Comparison of ENCODE assay signal across 26 cellular contexts in the genomic region with DNA sequence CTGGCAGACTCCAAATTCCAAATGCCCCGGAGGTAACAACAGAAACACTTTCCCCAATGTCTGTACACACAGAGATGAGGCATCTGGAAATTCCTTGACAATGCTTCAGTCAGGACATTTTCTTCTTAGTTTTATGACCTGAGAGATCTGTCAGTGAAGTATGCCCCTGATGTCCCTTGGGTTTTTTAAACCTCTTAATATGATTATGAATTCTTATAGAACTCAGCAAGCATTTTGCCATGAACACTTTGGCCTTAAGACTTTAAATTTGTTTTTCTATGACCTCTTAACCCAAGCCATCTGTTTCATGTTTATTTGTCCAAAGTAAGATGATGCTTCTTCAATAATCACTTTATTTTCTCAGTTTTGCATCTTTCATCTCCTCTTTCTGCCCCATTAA.
"Had no signal": no experiment of that assay in that cellular context is flagged by ENCODE, and none has a peak within 500 bp of the region (broad histone marks: within the 10 kb centered on the region; RNA-seq: fewer than 3 reads in every experiment).

No MANE protein-coding gene starts in this region.

- H3K4me1 ChIP-seq: left lung, lower lobe of right lung, right atrium auricular region, right lobe of liver, tibial nerve, upper lobe of left lung, vagina had no signal

- H3K4me1 Mint-ChIP-seq: naive thymus-derived CD8-positive, alpha-beta T cell; nephron; neural crest cell; stimulated activated memory B cell treated with anti-CD40 and anti-IgM and Interleukin-4, amounts not matched to agents 10 μg/mL and 1 μg/mL and 100 μg/mL, for 72 hours; stimulated activated naive CD8-positive, alpha-beta T cell treated with anti-CD3 and anti-CD28 coated beads, Interleukin-15, amount 100 ng/mL, for 72 hours had no signal

- H3K36me3 ChIP-seq: left lung, lower lobe of right lung, right atrium auricular region, right lobe of liver, tibial nerve, upper lobe of left lung, vagina had no signal

- DNase-seq: hippocampal formation; kidney; left colon; left lung; lower lobe of right lung; mammary epithelial cell; mesenchymal stem cell; naive thymus-derived CD8-positive, alpha-beta T cell; nucleus accumbens; right lobe of liver; stimulated activated CD4-positive, alpha-beta T cell treated with anti-CD3 and anti-CD28 coated beads, Interleukin-1b, Interleukin-23, amount 100 ng/mL, for 48 hours; stimulated activated CD4-positive, alpha-beta T cell treated with anti-CD3 and anti-CD28 coated beads, Interleukin-2, amount 100 ng/mL, for 48 hours; stimulated activated CD4-positive, alpha-beta T cell treated with anti-CD3 and anti-CD28 coated beads, Interleukin-4, amount 100 ng/mL, for 4 hours; stimulated activated CD8-positive, alpha-beta memory T cell treated with anti-CD3 and anti-CD28 coated beads, Interleukin-4, amount 100 ng/mL, for 48 hours; stimulated activated naive CD4-positive, alpha-beta T cell treated with Interleukin-2 at 50 U/mL for 16 hours; stimulated activated naive CD8-positive, alpha-beta T cell treated with anti-CD3 and anti-CD28 coated beads, Interleukin-15, amount 100 ng/mL, for 72 hours; substantia nigra; upper lobe of left lung had no signal

- ATAC-seq: left colon; left lung; lower lobe of right lung; naive thymus-derived CD8-positive, alpha-beta T cell; right lobe of liver; stimulated activated memory B cell treated with anti-CD40 and anti-IgM and Interleukin-4, amounts not matched to agents 10 μg/mL and 1 μg/mL and 100 μg/mL, for 72 hours; stimulated activated naive CD8-positive, alpha-beta T cell treated with anti-CD3 and anti-CD28 coated beads, Interleukin-15, amount 100 ng/mL, for 72 hours had no signal

- H3K36me3 Mint-ChIP-seq: naive thymus-derived CD8-positive, alpha-beta T cell; stimulated activated memory B cell treated with anti-CD40 and anti-IgM and Interleukin-4, amounts not matched to agents 10 μg/mL and 1 μg/mL and 100 μg/mL, for 72 hours had no signal

- H3K4me2 ChIP-seq: smooth muscle cell had no signal

- H3K9me3 ChIP-seq: left lung, lower lobe of right lung, right atrium auricular region, right lobe of liver, tibial nerve, upper lobe of left lung, vagina had no signal

- H3K27ac Mint-ChIP-seq: naive thymus-derived CD8-positive, alpha-beta T cell; nephron; progenitor cell of endocrine pancreas; stimulated activated memory B cell treated with anti-CD40 and anti-IgM and Interleukin-4, amounts not matched to agents 10 μg/mL and 1 μg/mL and 100 μg/mL, for 72 hours; stimulated activated naive CD8-positive, alpha-beta T cell treated with anti-CD3 and anti-CD28 coated beads, Interleukin-15, amount 100 ng/mL, for 72 hours had no signal

- H3K4me3 ChIP-seq: left lung, lower lobe of right lung, right atrium auricular region, right lobe of liver, smooth muscle cell, tibial nerve, upper lobe of left lung, vagina had no signal

- H3K4me3 Mint-ChIP-seq: naive thymus-derived CD8-positive, alpha-beta T cell; nephron; neural crest cell; stimulated activated memory B cell treated with anti-CD40 and anti-IgM and Interleukin-4, amounts not matched to agents 10 μg/mL and 1 μg/mL and 100 μg/mL, for 72 hours; stimulated activated naive CD8-positive, alpha-beta T cell treated with anti-CD3 and anti-CD28 coated beads, Interleukin-15, amount 100 ng/mL, for 72 hours had no signal

- H3K9me3 Mint-ChIP-seq: naive thymus-derived CD8-positive, alpha-beta T cell; nephron; neural crest cell; stimulated activated memory B cell treated with anti-CD40 and anti-IgM and Interleukin-4, amounts not matched to agents 10 μg/mL and 1 μg/mL and 100 μg/mL, for 72 hours; stimulated activated naive CD8-positive, alpha-beta T cell treated with anti-CD3 and anti-CD28 coated beads, Interleukin-15, amount 100 ng/mL, for 72 hours had no signal

- H3K27ac ChIP-seq: left lung, lower lobe of right lung, right atrium auricular region, right lobe of liver, tibial nerve, upper lobe of left lung, vagina had no signal

- H3K27me3 ChIP-seq: right atrium auricular region, right lobe of liver, tibial nerve, upper lobe of left lung, vagina had no signal
